In genomic region chr2:99727199-99727598, GRCh38 we compare ENCODE assay signal across 20 cellular contexts.
DNase-seq lines count a peak whose midpoint lies in the region; ATAC-seq and TF ChIP-seq lines count a peak whose summit lies in the region.
"Had no signal": no experiment of that assay in that cellular context is flagged by ENCODE, and none has a peak within 500 bp of the region (broad histone marks: within the 10 kb centered on the region; RNA-seq: fewer than 3 reads in every experiment).

No MANE protein-coding gene starts in this region.

- H3K14ac ChIP-seq in IMR-90 (replicated peaks; ENCODE audit: low read depth, low read length) = no peak overlapping the region

- CTCF ChIA-PET in IMR-90 (lab: Yijun Ruan, JAX) = interaction anchor here (0.7 to 1.1 kb wide), 4 partner anchors 84 to 535 kb away, joined by 3 to 8 read pairs (median 3); no protein-coding TSS in a partner anchor

- no peak for TF ChIP-seq RAD21 in IMR-90 (IDR thresholded peaks at IDR 0.05; ENCODE audit: low read length)

- H2BK120ac ChIP-seq in IMR-90 (ENCODE audit: low read depth, low read length) = peak overlapping the region; percentile 65; the same call in 1 of the 2 replicates

- no peak overlapping the region; the same call in 1 of the 2 replicates for H2BK20ac ChIP-seq in IMR-90 (ENCODE audit: low read depth, low read length)

- no peak for TF ChIP-seq POLR2A in IMR-90 (IDR thresholded peaks at IDR 0.05; ENCODE audit: low read depth, low read length)

- H2BK5ac ChIP-seq in IMR-90 (ENCODE audit: low read depth, low read length, poor library complexity, severe bottlenecking) = no peak overlapping the region

- peak overlapping the region; percentile 59; the same call in 1 of the 2 replicates for H3K18ac ChIP-seq in IMR-90 (ENCODE audit: low read depth, low read length)

- dilution Hi-C loops in IMR-90 (cut with HindIII; ENCODE audit: low sequenced_read_pairs, unreplicated experiment) = no loop called here

- BruUV-seq in IMR-90 (replicated peaks; lab: Mats Ljungman, UMichigan) = no TSS peak

- peaks cover 0 to 6% of the 10 kb centered on the region in 2 experiments; a peak in 1 of 4 replicates for H3K79me1 ChIP-seq in IMR-90 (ENCODE audit: low read depth in 1 of 2, low read length in 2 of 2)

- WGBS in IMR-90 (ENCODE audit: extremely low coverage in 2 of 2, insufficient read length in 1 of 2), 2 experiments = no CpG with 5 or more reads among the region's 1 CpG

- H4K20me1 ChIP-seq in IMR-90 (ENCODE audit: insufficient read depth, low read length) = no peaks in the 10 kb centered on the region

- no peak overlapping the region for H3K4ac ChIP-seq in IMR-90 (ENCODE audit: low read depth, low read length)

- H3K23ac ChIP-seq in IMR-90 (ENCODE audit: low read depth, low read length) = no peak overlapping the region

- no peak overlapping the region for H2BK15ac ChIP-seq in IMR-90 (ENCODE audit: low read depth, low read length)

- H3K56ac ChIP-seq in IMR-90 (ENCODE audit: extremely low read depth, insufficient read depth, low read length) = no peak overlapping the region; the same call in 1 of the 2 replicates

- no peak overlapping the region for H3K27ac ChIP-seq in IMR-90 (ENCODE audit: insufficient read depth, low read length)

- no peaks in the 10 kb centered on the region; the same call in 1 of the 2 replicates for H3K36me3 ChIP-seq in IMR-90 (ENCODE audit: control insufficient read depth, insufficient read depth, low read length)
- H3K36me3 ChIP-seq: MG63 had no signal

- H4K5ac ChIP-seq in IMR-90 (ENCODE audit: low read depth, low read length) = peak overlapping the region; percentile 61

- H3K9ac ChIP-seq in IMR-90 (ENCODE audit: low read depth, low read length) = no peak overlapping the region; the same call in 1 of the 2 replicates

- H3K9me3 ChIP-seq in IMR-90 (ENCODE audit: control insufficient read depth, insufficient read depth, low read length) = peaks cover 4% of the 10 kb centered on the region

- H4K91ac ChIP-seq in IMR-90 (ENCODE audit: insufficient read depth, low read depth, low read length) = peak overlapping the region; percentile 26; the same call in 1 of the 2 replicates

- H4K8ac ChIP-seq in IMR-90 (ENCODE audit: low read depth in 2 of 2, low read length in 2 of 2) = peak overlapping the region in 1 of 2 experiments; percentile 52; a peak in 2 of 4 replicates

- in situ Hi-C loops in IMR-90 (cut with MboI; ENCODE audit: low sequenced_read_pairs) = loop anchor here (10.0 kb wide), 1 partner anchor 518 kb away; no protein-coding TSS in a partner anchor

- no peak overlapping the region for H2AK9ac ChIP-seq in IMR-90 (replicated peaks; ENCODE audit: low read depth, low read length, poor library complexity)

- H3K4me2 ChIP-seq in IMR-90 (ENCODE audit: low read depth, low read length) = peak overlapping the region; percentile 63

- intact Hi-C loops in IMR-90 (cut with micrococcal nuclease) = loop anchor here (1.0 to 5.0 kb wide), 4 partner anchors 155 to 516 kb away; no protein-coding TSS in a partner anchor

- H2AFZ ChIP-seq in IMR-90 (replicated peaks; ENCODE audit: low read length, poor library complexity) = no peak overlapping the region

- DNase-seq in AG10803 (ENCODE audit: low read depth) (peak; percentile 38), IMR-90 (peak; percentile 13), left lobe of liver (ENCODE audit: low spot score) (no peak), HK-2 (ENCODE audit: unreplicated experiment) (no peak)
- no peak for DNase-seq in central memory CD4-positive, alpha-beta T cell
- DNase-seq: DMS53, GOT3, HCEC 1CT, Karpas-422, MG63, NCI-H1048, NCI-H1436 treated with DMSO at 0.1 percent for 48 hours, NCI-H2029, NCI-H2227 treated with DMSO at 0.1 percent for 48 hours, NCI-H510A, SIG-M5 had no signal

- peaks cover 9% of the 10 kb centered on the region; the same call in 1 of the 2 replicates for H3K9me1 ChIP-seq in IMR-90 (ENCODE audit: insufficient read depth, low read length)

- no peak for TF ChIP-seq CTCF in AG10803 (conservative IDR thresholded peaks at IDR 0.05; ENCODE audit: low read length)
- no peak for TF ChIP-seq CTCF in IMR-90 (conservative IDR thresholded peaks at IDR 0.05; ENCODE audit: low read depth, low read length)

- H3K4me3 ChIP-seq in AG10803 (ENCODE audit: low read length) (no peak overlapping the region), IMR-90 (ENCODE audit: insufficient read depth, low read depth, low read length) (no peak overlapping the region)
- H3K4me3 ChIP-seq: MG63 had no signal

- peak; percentile 10 for ATAC-seq in IMR-90 (ENCODE audit: low read depth)
- peak; percentile 66 for ATAC-seq in SK-N-SH treated with all-trans-retinoic acid at 6 μM for 48 hours
- peak; percentile 38 for ATAC-seq in left lobe of liver
- no peak for ATAC-seq in esophagus mucosa
- no peak for ATAC-seq in GM19455 (IDR thresholded peaks at IDR 0.05; ENCODE audit: unreplicated experiment)
- ATAC-seq: Panc1 had no signal

- H3K4me1 ChIP-seq in IMR-90 (ENCODE audit: control insufficient read depth, insufficient read depth, low read length) = peaks cover 16% of the 10 kb centered on the region

- no peak overlapping the region for H2AK5ac ChIP-seq in IMR-90 (ENCODE audit: low read depth, low read length)

- POLR2A ChIA-PET in IMR-90 (lab: Charles Lee; ENCODE audit: unreplicated experiment) = no interaction called here

- no peaks in the 10 kb centered on the region for H3K27me3 ChIP-seq in IMR-90 (ENCODE audit: control insufficient read depth, insufficient read depth, low read length)
- H3K27me3 ChIP-seq: MG63 had no signal

TF ChIP-seq in IMR-90, 13 proteins besides CTCF, POLR2A, EP300 and RAD21 (continues in another document):
- TF ChIP-seq RCOR1 (IDR thresholded peaks at IDR 0.05; ENCODE audit: insufficient replicate concordance, low read length) (no peak), MXI1 (IDR thresholded peaks at IDR 0.05; ENCODE audit: borderline replicate concordance, low read depth, low read length) (no peak), RFX5 (IDR thresholded peaks at IDR 0.05; ENCODE audit: low read depth, low read length) (no peak), ELK1 (IDR thresholded peaks at IDR 0.05; ENCODE audit: borderline replicate concordance, low read depth, low read length) (no peak), MAFK (IDR thresholded peaks at IDR 0.05; ENCODE audit: low read depth, low read length) (no peak), CHD1 (IDR thresholded peaks at IDR 0.05; ENCODE audit: low read depth, low read length) (no peak), CEBPB (IDR thresholded peaks at IDR 0.05; ENCODE audit: low read depth, low read length) (no peak), FOS (IDR thresholded peaks at IDR 0.05; ENCODE audit: low read depth, low read length) (no peak), NFE2L2 (IDR thresholded peaks at IDR 0.05; ENCODE audit: low read depth, low read length) (no peak), USF2 (IDR thresholded peaks at IDR 0.05; ENCODE audit: low read depth, low read length) (no peak), BHLHE40 (IDR thresholded peaks at IDR 0.05; ENCODE audit: low read depth, low read length) (no peak)

TF ChIP-seq in SK-N-SH treated with all-trans-retinoic acid at 6 μM for 48 hours, 23 proteins besides CTCF, POLR2A, EP300 and RAD21:
- no peak for TF ChIP-seq ESRRG (CRISPR knock-in tag; IDR thresholded peaks at IDR 0.05)
- TF ChIP-seq RARB (CRISPR knock-in tag; IDR thresholded peaks at IDR 0.05) = no peak
- no peak for TF ChIP-seq BACH2 (CRISPR knock-in tag; IDR thresholded peaks at IDR 0.05; ENCODE audit: borderline replicate concordance)
- no peak for TF ChIP-seq ZFP3 (CRISPR knock-in tag; IDR thresholded peaks at IDR 0.05)
- TF ChIP-seq CSDC2 (CRISPR knock-in tag; IDR thresholded peaks at IDR 0.05) = no peak
- TF ChIP-seq ISL1 (CRISPR knock-in tag; IDR thresholded peaks at IDR 0.05) = no peak
TF ChIP-seq in SK-N-SH treated with all-trans-retinoic acid at 6 μM for 48 hours: peak in this region for 0.

Comparison
In these comparisons a context has a peak if more than half of its experiments do, and no peak if none do; other contexts are left out.
1. DNase-seq: peak in AG10803 (single experiment) and IMR-90 (single experiment); none in left lobe of liver (single experiment), central memory CD4-positive, alpha-beta T cell (single experiment) and HK-2 (single experiment).
2. ATAC-seq: peak in IMR-90 (single experiment), SK-N-SH treated with all-trans-retinoic acid at 6 μM for 48 hours (single experiment) and left lobe of liver (single experiment); none in esophagus mucosa (single experiment) and GM19455 (single experiment).